ENCODE assay signal across 8 cellular contexts in the genomic region with DNA sequence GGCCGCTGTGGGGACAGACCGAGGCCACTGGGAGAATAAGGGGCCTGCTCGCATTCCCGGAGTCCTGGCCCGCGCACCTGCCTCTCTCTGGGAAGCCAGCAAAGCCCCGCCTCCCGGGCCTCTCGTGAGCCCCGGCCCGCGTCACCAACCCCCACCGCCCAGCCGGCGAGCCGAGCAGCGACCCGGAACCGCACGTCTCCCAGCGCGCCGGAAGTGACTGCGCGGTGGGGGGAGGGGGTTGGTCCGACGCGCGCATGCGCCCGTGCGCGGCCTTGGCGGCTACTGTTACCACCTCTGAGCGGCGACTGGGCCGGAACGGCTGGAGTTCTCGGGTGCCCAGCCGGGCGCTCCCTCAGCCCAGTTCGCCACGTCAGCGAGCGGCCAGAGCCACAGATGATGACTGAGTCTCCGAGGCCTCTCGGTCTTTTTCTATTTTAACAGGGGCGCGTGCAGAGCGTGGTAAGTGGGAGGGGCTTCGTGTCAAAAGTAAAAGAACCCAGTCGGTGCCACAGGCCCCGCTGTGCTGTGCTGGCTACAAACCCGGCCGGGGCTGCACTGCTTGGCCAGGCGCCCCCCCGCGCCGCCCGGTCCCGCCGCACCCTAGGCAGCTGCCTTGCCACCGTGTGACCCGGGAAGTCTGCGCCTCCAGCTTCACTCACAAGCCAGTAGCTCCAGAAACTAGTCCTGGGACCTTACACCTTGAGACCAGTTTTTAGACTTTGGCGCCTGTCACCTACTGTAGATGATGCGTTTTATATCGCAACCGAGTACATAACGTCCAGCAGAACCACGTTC. TPM values are rescaled to one million over a fixed set of nuclear protein-coding genes. Genes with fewer than 3 reads are reported as not detected.
DNase-seq lines count a peak whose midpoint lies in the region; ATAC-seq, FAIRE-seq and TF ChIP-seq lines count a peak whose summit lies in the region.

A gene with protein sequence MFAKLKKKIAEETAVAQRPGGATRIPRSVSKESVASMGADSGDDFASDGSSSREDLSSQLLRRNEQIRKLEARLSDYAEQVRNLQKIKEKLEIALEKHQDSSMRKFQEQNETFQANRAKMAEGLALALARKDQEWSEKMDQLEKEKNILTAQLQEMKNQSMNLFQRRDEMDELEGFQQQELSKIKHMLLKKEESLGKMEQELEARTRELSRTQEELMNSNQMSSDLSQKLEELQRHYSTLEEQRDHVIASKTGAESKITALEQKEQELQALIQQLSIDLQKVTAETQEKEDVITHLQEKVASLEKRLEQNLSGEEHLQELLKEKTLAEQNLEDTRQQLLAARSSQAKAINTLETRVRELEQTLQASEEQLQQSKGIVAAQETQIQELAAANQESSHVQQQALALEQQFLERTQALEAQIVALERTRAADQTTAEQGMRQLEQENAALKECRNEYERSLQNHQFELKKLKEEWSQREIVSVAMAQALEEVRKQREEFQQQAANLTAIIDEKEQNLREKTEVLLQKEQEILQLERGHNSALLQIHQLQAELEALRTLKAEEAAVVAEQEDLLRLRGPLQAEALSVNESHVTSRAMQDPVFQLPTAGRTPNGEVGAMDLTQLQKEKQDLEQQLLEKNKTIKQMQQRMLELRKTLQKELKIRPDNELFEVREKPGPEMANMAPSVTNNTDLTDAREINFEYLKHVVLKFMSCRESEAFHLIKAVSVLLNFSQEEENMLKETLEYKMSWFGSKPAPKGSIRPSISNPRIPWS (minus strand): TSS at position 190 of the 795 bp plus-strand sequence. CDS start 2,372 bp downstream, outside the sequence.

- H3F3A ChIP-seq in Loucy (ENCODE audit: low read depth): 0 out of 2 replicates have a peak, but pooled peaks cover 2% of the 10 kb centered on the region

- TF ChIP-seq POLR2A in H54 (IDR thresholded peaks at IDR 0.05; ENCODE audit: low read depth, low read length): peak; percentile 93

- peak; percentile 98 for DNase-seq in ELF-1 (ENCODE audit: low read depth, low spot score)
- peak; percentile 98 for DNase-seq in H54 (ENCODE audit: insufficient read length, low spot score)
- DNase-seq in RWPE2 (ENCODE audit: low spot score): peak; percentile 95
- DNase-seq in activated effector memory CD4-positive, alpha-beta T cell treated with Interleukin-2 at 50 U/mL for 16 hours: peak; percentile 90
- DNase-seq in fibroblast of pulmonary artery (ENCODE audit: low read depth): peak; percentile 95
- DNase-seq in natural killer cell treated with Interleukin-12 subunit alpha and Interleukin-12 subunit beta and Interleukin-15 and Interleukin-18, amount 100 ng/mL, for 72 hours (ENCODE audit: low spot score): peak; percentile 96
- peak; percentile 89 for DNase-seq in stimulated activated naive CD4-positive, alpha-beta T cell treated with Interleukin-2 at 50 U/mL for 16 hours (lab: John Stamatoyannopoulos, UW)

- no peak for TF ChIP-seq CTCF in Loucy (conservative IDR thresholded peaks at IDR 0.05; ENCODE audit: low read length)
- no peak for TF ChIP-seq CTCF in RWPE2 (IDR thresholded peaks at IDR 0.05; ENCODE audit: poor library complexity, severe bottlenecking)
- no peak for TF ChIP-seq CTCF in fibroblast of pulmonary artery (IDR thresholded peaks at IDR 0.05; ENCODE audit: low read length, missing control alignments)

- no peaks in the 10 kb centered on the region for H3K9me2 ChIP-seq in Loucy (replicated peaks; ENCODE audit: low read depth, low read length)

- peak within 1 kb of the TSS; percentile 89 for H3K4me3 ChIP-seq in Loucy (ENCODE audit: low read length, poor library complexity, severe bottlenecking)
- peak within 1 kb of the TSS; percentile 85 for H3K4me3 ChIP-seq in RWPE2 (ENCODE audit: severe bottlenecking)
- H3K4me3 ChIP-seq in fibroblast of pulmonary artery (replicated peaks; ENCODE audit: low read depth, low read length): peak within 1 kb of the TSS; percentile 89

- peaks cover 27% of the 10 kb centered on the region for H3K4me1 ChIP-seq in Loucy (ENCODE audit: insufficient read depth, low read length, poor library complexity, severe bottlenecking)
- peaks cover 2% of the 10 kb centered on the region for H3K4me1 ChIP-seq in RWPE2 (ENCODE audit: insufficient read depth, poor library complexity, severe bottlenecking)

- H3K36me3 Mint-ChIP-seq in natural killer cell treated with Interleukin-12 subunit alpha and Interleukin-12 subunit beta and Interleukin-15 and Interleukin-18, amount 100 ng/mL, for 72 hours: peaks cover 9% of the 10 kb centered on the region

- H3K9ac ChIP-seq in Loucy (ENCODE audit: low read depth, low read length, poor library complexity, severe bottlenecking): peak within 1 kb of the TSS; percentile 92

- no peaks in the 10 kb centered on the region for H3K9me3 ChIP-seq in Loucy (ENCODE audit: insufficient read depth, low read depth, low read length)
- no peaks in the 10 kb centered on the region for H3K9me3 ChIP-seq in RWPE2 (ENCODE audit: severe bottlenecking)

- H3K27ac Mint-ChIP-seq in natural killer cell treated with Interleukin-12 subunit alpha and Interleukin-12 subunit beta and Interleukin-15 and Interleukin-18, amount 100 ng/mL, for 72 hours: peak within 1 kb of the TSS; percentile 92 to 98

- peak within 1 kb of the TSS; percentile 95 for H2AFZ ChIP-seq in Loucy (ENCODE audit: low read length)

- peak within 1 kb of the TSS; percentile 89 for H3K4me3 Mint-ChIP-seq in natural killer cell treated with Interleukin-12 subunit alpha and Interleukin-12 subunit beta and Interleukin-15 and Interleukin-18, amount 100 ng/mL, for 72 hours

- H3K27ac ChIP-seq in RWPE2 (ENCODE audit: poor library complexity, severe bottlenecking): peak within 1 kb of the TSS; percentile 79

- no peaks in the 10 kb centered on the region for H3K27me3 Mint-ChIP-seq in natural killer cell treated with Interleukin-12 subunit alpha and Interleukin-12 subunit beta and Interleukin-15 and Interleukin-18, amount 100 ng/mL, for 72 hours

- peak; percentile 80 for FAIRE-seq in H54 (lab: Jason Lieb, UNC)

- H4K20me1 ChIP-seq in Loucy (ENCODE audit: insufficient read depth, low read length, poor library complexity, severe bottlenecking): no peaks in the 10 kb centered on the region

- peak; percentile 86 for ATAC-seq in RWPE2 (ENCODE audit: low read depth)
- ATAC-seq in natural killer cell treated with Interleukin-12 subunit alpha and Interleukin-12 subunit beta and Interleukin-15 and Interleukin-18, amount 100 ng/mL, for 72 hours: peak; percentile 96 to 97

- no peaks in the 10 kb centered on the region for H3K36me3 ChIP-seq in Loucy (ENCODE audit: insufficient read depth, low read length)
- H3K36me3 ChIP-seq in RWPE2 (ENCODE audit: low read depth): peaks cover 8% of the 10 kb centered on the region; the same call in 1 of the 2 replicates

- H3K4me1 Mint-ChIP-seq in natural killer cell treated with Interleukin-12 subunit alpha and Interleukin-12 subunit beta and Interleukin-15 and Interleukin-18, amount 100 ng/mL, for 72 hours (ENCODE audit: low read depth in 2 of 2): peaks cover 23 to 30% of the 10 kb centered on the region in 2 donors

- H3K9me3 Mint-ChIP-seq in natural killer cell treated with Interleukin-12 subunit alpha and Interleukin-12 subunit beta and Interleukin-15 and Interleukin-18, amount 100 ng/mL, for 72 hours: no peaks in the 10 kb centered on the region

- H3K79me2 ChIP-seq in Loucy (ENCODE audit: insufficient read depth, low read length): peaks cover 29% of the 10 kb centered on the region

- H3K27me3 ChIP-seq in Loucy (ENCODE audit: insufficient read depth, low read length, poor library complexity, severe bottlenecking) (no peaks in the 10 kb centered on the region), RWPE2 (ENCODE audit: insufficient read depth, poor library complexity, severe bottlenecking) (no peaks in the 10 kb centered on the region)

- peak within 1 kb of the TSS; percentile 86 for H3K4me2 ChIP-seq in Loucy (ENCODE audit: low read depth, low read length, poor library complexity, severe bottlenecking)

RNA-seq across cellular contexts. Expression of the gene that starts here (rescaled TPM):
- total RNA-seq in natural killer cell treated with Interleukin-12 subunit alpha and Interleukin-12 subunit beta and Interleukin-15 and Interleukin-18, amount 100 ng/mL, for 72 hours: 10 to 100 TPM; 22.1 to 22.6 TPM

Comparison
In these comparisons a context has a peak if more than half of its experiments do, and no peak if none do; other contexts are left out.
1. Peak in every context shown above with its lines: DNase-seq, ATAC-seq, H3K4me3 ChIP-seq and H3K27ac ChIP-seq.